ENCODE assay signal across 1 cellular context in the genomic region with DNA sequence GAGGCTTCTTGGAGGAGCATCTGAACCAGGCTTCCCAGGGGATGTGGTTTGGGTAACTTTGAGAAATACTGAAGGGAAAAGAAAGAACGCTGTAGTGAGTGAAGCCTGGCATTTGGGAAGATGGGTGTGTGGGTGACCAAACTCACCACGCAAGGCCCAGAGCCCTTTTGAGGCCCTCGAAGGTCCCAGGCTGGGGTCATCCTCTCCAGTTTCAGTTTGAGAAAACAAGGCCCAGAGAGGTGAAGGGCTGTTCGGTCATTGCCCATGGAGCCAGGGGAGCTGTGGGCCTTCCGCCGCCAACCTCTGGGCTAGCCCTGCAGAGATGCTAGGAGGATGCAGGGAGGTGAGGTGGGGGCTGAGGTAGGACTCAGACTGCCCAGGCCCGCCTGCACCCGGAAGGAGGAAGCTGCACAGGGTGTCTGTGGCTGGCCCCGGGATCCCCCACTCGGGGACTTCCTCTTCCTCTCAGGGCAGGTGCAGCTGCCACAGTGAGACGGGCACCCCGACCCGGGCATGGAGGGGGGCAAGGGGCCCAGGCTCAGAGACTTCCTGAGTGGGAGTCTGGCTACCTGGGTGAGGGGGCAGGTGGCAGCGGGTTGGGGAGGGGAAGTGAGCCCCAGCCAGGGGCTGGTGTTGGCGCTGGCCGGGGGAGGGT.
TF ChIP-seq lines count a peak whose summit lies in the region.

A gene with protein sequence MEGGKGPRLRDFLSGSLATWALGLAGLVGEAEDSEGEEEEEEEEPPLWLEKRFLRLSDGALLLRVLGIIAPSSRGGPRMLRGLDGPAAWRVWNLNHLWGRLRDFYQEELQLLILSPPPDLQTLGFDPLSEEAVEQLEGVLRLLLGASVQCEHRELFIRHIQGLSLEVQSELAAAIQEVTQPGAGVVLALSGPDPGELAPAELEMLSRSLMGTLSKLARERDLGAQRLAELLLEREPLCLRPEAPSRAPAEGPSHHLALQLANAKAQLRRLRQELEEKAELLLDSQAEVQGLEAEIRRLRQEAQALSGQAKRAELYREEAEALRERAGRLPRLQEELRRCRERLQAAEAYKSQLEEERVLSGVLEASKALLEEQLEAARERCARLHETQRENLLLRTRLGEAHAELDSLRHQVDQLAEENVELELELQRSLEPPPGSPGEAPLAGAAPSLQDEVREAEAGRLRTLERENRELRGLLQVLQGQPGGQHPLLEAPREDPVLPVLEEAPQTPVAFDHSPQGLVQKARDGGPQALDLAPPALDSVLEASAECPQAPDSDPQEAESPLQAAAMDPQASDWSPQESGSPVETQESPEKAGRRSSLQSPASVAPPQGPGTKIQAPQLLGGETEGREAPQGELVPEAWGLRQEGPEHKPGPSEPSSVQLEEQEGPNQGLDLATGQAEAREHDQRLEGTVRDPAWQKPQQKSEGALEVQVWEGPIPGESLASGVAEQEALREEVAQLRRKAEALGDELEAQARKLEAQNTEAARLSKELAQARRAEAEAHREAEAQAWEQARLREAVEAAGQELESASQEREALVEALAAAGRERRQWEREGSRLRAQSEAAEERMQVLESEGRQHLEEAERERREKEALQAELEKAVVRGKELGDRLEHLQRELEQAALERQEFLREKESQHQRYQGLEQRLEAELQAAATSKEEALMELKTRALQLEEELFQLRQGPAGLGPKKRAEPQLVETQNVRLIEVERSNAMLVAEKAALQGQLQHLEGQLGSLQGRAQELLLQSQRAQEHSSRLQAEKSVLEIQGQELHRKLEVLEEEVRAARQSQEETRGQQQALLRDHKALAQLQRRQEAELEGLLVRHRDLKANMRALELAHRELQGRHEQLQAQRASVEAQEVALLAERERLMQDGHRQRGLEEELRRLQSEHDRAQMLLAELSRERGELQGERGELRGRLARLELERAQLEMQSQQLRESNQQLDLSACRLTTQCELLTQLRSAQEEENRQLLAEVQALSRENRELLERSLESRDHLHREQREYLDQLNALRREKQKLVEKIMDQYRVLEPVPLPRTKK (N-terminal part only) (plus strand): TSS at position 451 of the 655 bp plus-strand sequence. CDS start 63 bp downstream, at position 514.

TF ChIP-seq in IMR-90, 13 proteins besides CTCF, POLR2A, EP300 and RAD21 (continued from another document):
- TF ChIP-seq ELK1 (IDR thresholded peaks at IDR 0.05; ENCODE audit: borderline replicate concordance, low read depth, low read length) (no peak), RFX5 (IDR thresholded peaks at IDR 0.05; ENCODE audit: low read depth, low read length) (no peak), MXI1 (IDR thresholded peaks at IDR 0.05; ENCODE audit: borderline replicate concordance, low read depth, low read length) (no peak), SMC3 (IDR thresholded peaks at IDR 0.05; ENCODE audit: low read depth, low read length) (no peak), BHLHE40 (IDR thresholded peaks at IDR 0.05; ENCODE audit: low read depth, low read length) (no peak), MAFK (IDR thresholded peaks at IDR 0.05; ENCODE audit: low read depth, low read length) (no peak)
- TF ChIP-seq, protein P1, sequence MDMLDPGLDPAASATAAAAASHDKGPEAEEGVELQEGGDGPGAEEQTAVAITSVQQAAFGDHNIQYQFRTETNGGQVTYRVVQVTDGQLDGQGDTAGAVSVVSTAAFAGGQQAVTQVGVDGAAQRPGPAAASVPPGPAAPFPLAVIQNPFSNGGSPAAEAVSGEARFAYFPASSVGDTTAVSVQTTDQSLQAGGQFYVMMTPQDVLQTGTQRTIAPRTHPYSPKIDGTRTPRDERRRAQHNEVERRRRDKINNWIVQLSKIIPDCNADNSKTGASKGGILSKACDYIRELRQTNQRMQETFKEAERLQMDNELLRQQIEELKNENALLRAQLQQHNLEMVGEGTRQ (IDR thresholded peaks at IDR 0.05; ENCODE audit: low read depth, low read length): no peak
